In genomic region chr20:43955244-43956191, GRCh38 we compare ENCODE assay signal across 8 cellular contexts. TPM values are rescaled to one million over a fixed set of nuclear protein-coding genes. Genes with fewer than 3 reads are reported as not detected.
A peak's percentile ranks its signal among the peaks of the same experiment; 100 is the strongest.
DNase-seq lines count a peak whose midpoint lies in the region; ATAC-seq and TF ChIP-seq lines count a peak whose summit lies in the region.

No MANE protein-coding gene starts in this region.

- H3K9me3 ChIP-seq in breast epithelium (no peaks in the 10 kb centered on the region), OCI-LY1 (ENCODE audit: low read length) (peaks cover 8% of the 10 kb centered on the region), subcutaneous abdominal adipose tissue (ENCODE audit: control insufficient read depth in 5 of 5, low read length in 5 of 5) (no peaks in the 10 kb centered on the region)

- no peak overlapping the region for H2AFZ ChIP-seq in OCI-LY1 (ENCODE audit: low read length)

- no peaks in the 10 kb centered on the region for H3K27me3 Mint-ChIP-seq in MCF 10A (ENCODE audit: insufficient read depth, unreplicated experiment)
- H3K27me3 Mint-ChIP-seq in activated T-helper 2 cell treated with anti-CD3 and anti-CD28 coated beads, Interferon-gamma antibody, Interleukin-2, Interleukin-4, amounts not matched to agents 10 μg/mL and 5 μg/mL and 100 μg/mL, durations not matched to agents 14 hours and 24 hours and 36 hours (ENCODE audit: low read depth) = peaks cover 26% of the 10 kb centered on the region

- H3K4me1 Mint-ChIP-seq in MCF 10A (ENCODE audit: insufficient read depth, unreplicated experiment) = peaks cover 43% of the 10 kb centered on the region
- H3K4me1 Mint-ChIP-seq in activated T-helper 2 cell treated with anti-CD3 and anti-CD28 coated beads, Interferon-gamma antibody, Interleukin-2, Interleukin-4, amounts not matched to agents 10 μg/mL and 5 μg/mL and 100 μg/mL, durations not matched to agents 14 hours and 24 hours and 36 hours (ENCODE audit: low read depth) = peaks cover 62% of the 10 kb centered on the region

- H3K4me3 Mint-ChIP-seq in MCF 10A (ENCODE audit: unreplicated experiment) = no peak overlapping the region
- peak overlapping the region; percentile 24 for H3K4me3 Mint-ChIP-seq in activated T-helper 2 cell treated with anti-CD3 and anti-CD28 coated beads, Interferon-gamma antibody, Interleukin-2, Interleukin-4, amounts not matched to agents 10 μg/mL and 5 μg/mL and 100 μg/mL, durations not matched to agents 14 hours and 24 hours and 36 hours (ENCODE audit: low read depth)

- TF ChIP-seq POLR2A in breast epithelium (IDR thresholded peaks at IDR 0.05) = no peak

- no peaks in the 10 kb centered on the region for H3K9me2 ChIP-seq in OCI-LY1 (ENCODE audit: low read depth, low read length)

- peak; percentile 54 for ATAC-seq in HG02970 (IDR thresholded peaks at IDR 0.05; ENCODE audit: low FRiP score, unreplicated experiment)

- TF ChIP-seq CTCF in MCF 10A (IDR thresholded peaks at IDR 0.05; ENCODE audit: unreplicated experiment) (no peak), breast epithelium (IDR thresholded peaks at IDR 0.05) (no peak), OCI-LY1 (IDR thresholded peaks at IDR 0.05; ENCODE audit: low read length) (no peak)

- H3K27ac ChIP-seq in breast epithelium (no peak overlapping the region), OCI-LY1 (ENCODE audit: low read depth, low read length, poor library complexity, severe bottlenecking) (peak overlapping the region; percentile 91), subcutaneous abdominal adipose tissue (ENCODE audit: low read depth, low read length) (peak overlapping the region; percentile 76)

- H3K9me3 Mint-ChIP-seq in MCF 10A (ENCODE audit: unreplicated experiment) = no peaks in the 10 kb centered on the region
- H3K9me3 Mint-ChIP-seq in activated T-helper 2 cell treated with anti-CD3 and anti-CD28 coated beads, Interferon-gamma antibody, Interleukin-2, Interleukin-4, amounts not matched to agents 10 μg/mL and 5 μg/mL and 100 μg/mL, durations not matched to agents 14 hours and 24 hours and 36 hours = peaks cover 18% of the 10 kb centered on the region

- CTCF ChIA-PET in MCF 10A (lab: Yijun Ruan, JAX) = interaction anchor here (0.7 to 1.4 kb wide), 7 partner anchors 9 to 207 kb away, joined by 3 to 11 read pairs (median 4); no protein-coding TSS in a partner anchor

- H3K9ac ChIP-seq in OCI-LY1 (ENCODE audit: low read length) = peak overlapping the region; percentile 58
- H3K9ac ChIP-seq in subcutaneous abdominal adipose tissue (ENCODE audit: low read length in 5 of 5) = peak overlapping the region in 1 of 5 donors; percentile 27

- no peaks in the 10 kb centered on the region for H3K36me3 Mint-ChIP-seq in MCF 10A (ENCODE audit: insufficient read depth, unreplicated experiment)
- H3K36me3 Mint-ChIP-seq in activated T-helper 2 cell treated with anti-CD3 and anti-CD28 coated beads, Interferon-gamma antibody, Interleukin-2, Interleukin-4, amounts not matched to agents 10 μg/mL and 5 μg/mL and 100 μg/mL, durations not matched to agents 14 hours and 24 hours and 36 hours (ENCODE audit: low read depth) = peaks cover 22% of the 10 kb centered on the region

- H3K79me2 ChIP-seq in OCI-LY1 (ENCODE audit: insufficient read depth, low read length) = no peaks in the 10 kb centered on the region

- intact Hi-C loops in MCF 10A (cut with micrococcal nuclease) (loop anchor here (1.0 to 2.0 kb wide), 2 partner anchors 16 to 19 kb away; no protein-coding TSS in a partner anchor), breast epithelium (cut with DNase I; ENCODE audit: low total_unique reads) (no loop called here)
- intact Hi-C loops in activated T-helper 2 cell treated with anti-CD3 and anti-CD28 coated beads, Interferon-gamma antibody, Interleukin-2, Interleukin-4, amounts not matched to agents 10 μg/mL and 5 μg/mL and 100 μg/mL, durations not matched to agents 14 hours and 24 hours and 36 hours (cut with micrococcal nuclease) = loop anchor here (1.0 to 10.0 kb wide), 8 partner anchors 15 to 259 kb away; partner anchors contain the start of gene OSER1

- peak; percentile 96 for DNase-seq in MCF 10A (ENCODE audit: unreplicated experiment)
- DNase-seq in breast epithelium (ENCODE audit: low spot score in 2 of 2) = no peak
- peak; percentile 40 for DNase-seq in activated T-helper 2 cell treated with anti-CD3 and anti-CD28 coated beads, Interferon-gamma antibody, Interleukin-2, Interleukin-4, amounts not matched to agents 10 μg/mL and 5 μg/mL and 100 μg/mL, durations not matched to agents 14 hours and 24 hours and 36 hours (ENCODE audit: low spot score)
- peak; percentile 41 for DNase-seq in iPS-NIHi7 (ENCODE audit: extremely low spot score)
- DNase-seq in NCI-H128 (lab: John Stamatoyannopoulos, UW; ENCODE audit: unreplicated experiment) = no peak

- peak overlapping the region; percentile 46 for H3K27ac Mint-ChIP-seq in MCF 10A (ENCODE audit: low read depth, unreplicated experiment)
- H3K27ac Mint-ChIP-seq in activated T-helper 2 cell treated with anti-CD3 and anti-CD28 coated beads, Interferon-gamma antibody, Interleukin-2, Interleukin-4, amounts not matched to agents 10 μg/mL and 5 μg/mL and 100 μg/mL, durations not matched to agents 14 hours and 24 hours and 36 hours = peak overlapping the region; percentile 77

- H4K20me1 ChIP-seq in OCI-LY1 (ENCODE audit: insufficient read depth, low read length) = no peaks in the 10 kb centered on the region

- H3K27me3 ChIP-seq in breast epithelium = no peaks in the 10 kb centered on the region
- H3K27me3 ChIP-seq in OCI-LY1 (ENCODE audit: insufficient read depth, low read length) = no peaks in the 10 kb centered on the region
- no peaks in the 10 kb centered on the region for H3K27me3 ChIP-seq in subcutaneous abdominal adipose tissue (ENCODE audit: control insufficient read depth in 5 of 5, insufficient read depth in 4 of 5, low read length in 5 of 5)

- H3K4me2 ChIP-seq in OCI-LY1 (ENCODE audit: low read length) = peak overlapping the region; percentile 54

- H3K4me1 ChIP-seq in breast epithelium = no peaks in the 10 kb centered on the region
- peaks cover 60% of the 10 kb centered on the region for H3K4me1 ChIP-seq in OCI-LY1 (ENCODE audit: insufficient read depth, low read length, severe bottlenecking)
- peaks cover 28 to 44% (median 34%) of the 10 kb centered on the region in 5 donors for H3K4me1 ChIP-seq in subcutaneous abdominal adipose tissue (ENCODE audit: control insufficient read depth in 5 of 5, insufficient read depth in 5 of 5, low read length in 5 of 5)

- no TSS peak for BruUV-seq in MCF 10A (replicated peaks; lab: Mats Ljungman, UMichigan)

- H3K4me3 ChIP-seq in breast epithelium = no peak overlapping the region
- peak overlapping the region; percentile 15 for H3K4me3 ChIP-seq in OCI-LY1 (ENCODE audit: low read depth, low read length, poor library complexity, severe bottlenecking)
- H3K4me3 ChIP-seq in subcutaneous abdominal adipose tissue (ENCODE audit: low read depth in 1 of 5, low read length in 5 of 5) = peak overlapping the region in 1 of 5 donors; percentile 16

- POLR2A ChIA-PET in MCF 10A (lab: Yijun Ruan, JAX) = interaction anchor here (0.6 to 3.5 kb wide), 9 partner anchors 9 to 287 kb away, joined by 3 to 28 read pairs (median 4); partner anchors contain the start of gene OSER1

- H3K36me3 ChIP-seq in breast epithelium (no peaks in the 10 kb centered on the region), OCI-LY1 (ENCODE audit: insufficient read depth, low read length) (no peaks in the 10 kb centered on the region; the same call in 1 of the 2 replicates), subcutaneous abdominal adipose tissue (ENCODE audit: control insufficient read depth in 5 of 5, insufficient read depth in 5 of 5, low read length in 5 of 5) (no peaks in the 10 kb centered on the region)

- H3F3A ChIP-seq in OCI-LY1 (ENCODE audit: insufficient read depth, low read length) = no peaks in the 10 kb centered on the region

RNA-seq across cellular contexts. Expression of gene TOX2, which starts 40.9 kb away (rescaled TPM):
- total RNA-seq in MCF 10A (2022) = 2.4 and 2.7 TPM in 2 replicates
- total RNA-seq in breast epithelium = 1 to 10 TPM in 1 of 3 donors, under 1 TPM in 2; 0.44 to 7.4 (median 0.66) TPM
- total RNA-seq in activated T-helper 2 cell treated with anti-CD3 and anti-CD28 coated beads, Interferon-gamma antibody, Interleukin-2, Interleukin-4, amounts not matched to agents 10 μg/mL and 5 μg/mL and 100 μg/mL, durations not matched to agents 14 hours and 24 hours and 36 hours = 2.4 and 3.0 TPM in 2 replicates

Comparison
In these comparisons a context has a peak if more than half of its experiments do, and no peak if none do; other contexts are left out.
1. DNase-seq: peak in MCF 10A (single experiment), activated T-helper 2 cell treated with anti-CD3 and anti-CD28 coated beads, Interferon-gamma antibody, Interleukin-2, Interleukin-4, amounts not matched to agents 10 μg/mL and 5 μg/mL and 100 μg/mL, durations not matched to agents 14 hours and 24 hours and 36 hours (single experiment) and iPS-NIHi7 (single experiment); none in breast epithelium (0 of 2) and NCI-H128 (single experiment).
2. H3K27ac ChIP-seq: peak in OCI-LY1 (single experiment) and subcutaneous abdominal adipose tissue (single experiment); none in breast epithelium (0 of 2).